ENCODE assay signal across 14 cellular contexts in genomic region chr17:64150237-64151015, GRCh38. TPM values are rescaled to one million over a fixed set of nuclear protein-coding genes. Genes with fewer than 3 reads are reported as not detected.
DNase-seq lines count a peak whose midpoint lies in the region; ATAC-seq and TF ChIP-seq lines count a peak whose summit lies in the region.
"Had no signal": no experiment of that assay in that cellular context is flagged by ENCODE, and none has a peak within 500 bp of the region (broad histone marks: within the 10 kb centered on the region; RNA-seq: fewer than 3 reads in every experiment).

No MANE protein-coding gene starts in this region.

- in situ Hi-C loops in transverse colon (cut with MboI; ENCODE audit: low pct_ligation_motif_present in 1 of 4, low pct_unique_long_range_greater_than_20kb in 1 of 4, low sequenced_read_pairs in 3 of 4) = loop anchor here in 3 of 4 donors (10.0 to 25.0 kb wide), 3 partner anchors 112 to 137 kb away; partner anchors contain the start of gene TEX2 (in 1 of the 3)

- H3K27ac Mint-ChIP-seq in activated naive CD4-positive, alpha-beta T cell treated with anti-CD3 and anti-CD28 coated beads, Interleukin-2, amount 50 U/mL, for 24 hours = peak overlapping the region; percentile 26
- H3K27ac Mint-ChIP-seq in activated naive CD4-positive, alpha-beta T cell treated with anti-CD3 and anti-CD28 coated beads, Interleukin-2, amount 10 ng/mL, durations not matched to agents 7 days and 5 days = no peak overlapping the region
- H3K27ac Mint-ChIP-seq in T-helper 17 cell = peak overlapping the region; percentile 3
- peak overlapping the region in 1 of 2 donors; percentile 53 for H3K27ac Mint-ChIP-seq in activated naive CD4-positive, alpha-beta T cell treated with anti-CD3 and anti-CD28 coated beads, Interleukin-2, amount 50 U/mL, for 72 hours
- H3K27ac Mint-ChIP-seq: effector memory CD8-positive, alpha-beta T cell had no signal

- H3K4me1 Mint-ChIP-seq in activated naive CD4-positive, alpha-beta T cell treated with anti-CD3 and anti-CD28 coated beads, Interleukin-2, amount 50 U/mL, for 24 hours = peaks cover 18% of the 10 kb centered on the region
- peaks cover 21% of the 10 kb centered on the region for H3K4me1 Mint-ChIP-seq in activated naive CD4-positive, alpha-beta T cell treated with anti-CD3 and anti-CD28 coated beads, Interleukin-2, amount 10 ng/mL, durations not matched to agents 7 days and 5 days
- H3K4me1 Mint-ChIP-seq in T-helper 17 cell = peaks cover 17% of the 10 kb centered on the region

- no peak for ATAC-seq in T-helper 17 cell
- peak; percentile 15 for ATAC-seq in left lung
- ATAC-seq in GM21723 (IDR thresholded peaks at IDR 0.05; ENCODE audit: unreplicated experiment) = no peak
- ATAC-seq in activated naive CD4-positive, alpha-beta T cell treated with anti-CD3 and anti-CD28 coated beads, Interleukin-2, amount 50 U/mL, for 72 hours = no peak
- ATAC-seq in HG03378 (IDR thresholded peaks at IDR 0.05; ENCODE audit: unreplicated experiment) = no peak
- ATAC-seq: effector memory CD8-positive, alpha-beta T cell had no signal

- WGBS in transverse colon (ENCODE audit: low coverage in 1 of 2), 2 donors = 77 to 88% methylated on average over 2 to 5 of the region's 5 CpGs

- H3K27me3 ChIP-seq in left lung = no peaks in the 10 kb centered on the region
- H3K27me3 ChIP-seq in transverse colon = no peaks in the 10 kb centered on the region
- H3K27me3 ChIP-seq: BLaER1 treated with 17β-estradiol and CSF1 and Interleukin-3, amounts not matched to agents 10 nM and 100 nM; tibial nerve had no signal

- no peak overlapping the region for H3K4me3 Mint-ChIP-seq in activated naive CD4-positive, alpha-beta T cell treated with anti-CD3 and anti-CD28 coated beads, Interleukin-2, amount 50 U/mL, for 24 hours
- H3K4me3 Mint-ChIP-seq in activated naive CD4-positive, alpha-beta T cell treated with anti-CD3 and anti-CD28 coated beads, Interleukin-2, amount 10 ng/mL, durations not matched to agents 7 days and 5 days = no peak overlapping the region
- no peak overlapping the region for H3K4me3 Mint-ChIP-seq in T-helper 17 cell
- H3K4me3 Mint-ChIP-seq: effector memory CD8-positive, alpha-beta T cell had no signal

- H3K36me3 Mint-ChIP-seq in activated naive CD4-positive, alpha-beta T cell treated with anti-CD3 and anti-CD28 coated beads, Interleukin-2, amount 50 U/mL, for 24 hours = peaks cover 14% of the 10 kb centered on the region
- H3K36me3 Mint-ChIP-seq in activated naive CD4-positive, alpha-beta T cell treated with anti-CD3 and anti-CD28 coated beads, Interleukin-2, amount 10 ng/mL, durations not matched to agents 7 days and 5 days = peaks cover 42% of the 10 kb centered on the region
- no peaks in the 10 kb centered on the region for H3K36me3 Mint-ChIP-seq in T-helper 17 cell (ENCODE audit: low read depth)
- H3K36me3 Mint-ChIP-seq in activated naive CD4-positive, alpha-beta T cell treated with anti-CD3 and anti-CD28 coated beads, Interleukin-2, amount 50 U/mL, for 72 hours = peaks cover 12 to 16% of the 10 kb centered on the region in 2 donors

- DNase-seq in activated naive CD4-positive, alpha-beta T cell treated with anti-CD3 and anti-CD28 coated beads, Interleukin-2, amount 10 ng/mL, durations not matched to agents 7 days and 5 days = no peak
- DNase-seq in T-helper 17 cell = no peak
- DNase-seq in left lung = peak in 1 of 2 donors; percentile 60
- no peak for DNase-seq in transverse colon
- no peak for DNase-seq in activated naive CD4-positive, alpha-beta T cell treated with anti-CD3 and anti-CD28 coated beads, Interleukin-2, amount 50 U/mL, for 72 hours (ENCODE audit: low spot score in 2 of 2)
- DNase-seq: activated gamma-delta T cell treated with Interleukin-2 at 50 U/mL for 16 hours; effector memory CD8-positive, alpha-beta T cell; NCI-H1930; stimulated activated CD4-positive, alpha-beta T cell treated with anti-CD3 and anti-CD28 coated beads, Interleukin-4, amount 100 ng/mL, for 24 hours had no signal

- no peaks in the 10 kb centered on the region for H3K9me3 ChIP-seq in T-helper 17 cell (ENCODE audit: control insufficient read depth, low read length, poor library complexity, severe bottlenecking)
- no peaks in the 10 kb centered on the region for H3K9me3 ChIP-seq in left lung
- no peaks in the 10 kb centered on the region for H3K9me3 ChIP-seq in transverse colon
- H3K9me3 ChIP-seq: BLaER1 treated with 17β-estradiol and CSF1 and Interleukin-3, amounts not matched to agents 10 nM and 100 nM; tibial nerve had no signal

- H3K9me3 Mint-ChIP-seq in activated naive CD4-positive, alpha-beta T cell treated with anti-CD3 and anti-CD28 coated beads, Interleukin-2, amount 50 U/mL, for 24 hours = no peaks in the 10 kb centered on the region
- H3K9me3 Mint-ChIP-seq in activated naive CD4-positive, alpha-beta T cell treated with anti-CD3 and anti-CD28 coated beads, Interleukin-2, amount 10 ng/mL, durations not matched to agents 7 days and 5 days = no peaks in the 10 kb centered on the region
- H3K9me3 Mint-ChIP-seq in activated naive CD4-positive, alpha-beta T cell treated with anti-CD3 and anti-CD28 coated beads, Interleukin-2, amount 50 U/mL, for 72 hours = no peaks in the 10 kb centered on the region
- H3K9me3 Mint-ChIP-seq: effector memory CD8-positive, alpha-beta T cell had no signal

- H3K27ac ChIP-seq in left lung = peak overlapping the region; percentile 8 to 69
- peak overlapping the region in 3 of 4 donors; percentile 14 to 52 (median 15) for H3K27ac ChIP-seq in transverse colon

- CTCF ChIA-PET in activated naive CD4-positive, alpha-beta T cell treated with anti-CD3 and anti-CD28 coated beads, Interleukin-2, amount 10 ng/mL, durations not matched to agents 7 days and 5 days (lab: Charles Lee) = interaction anchor here (1.3 to 6.0 kb wide), 4 partner anchors 113 to 141 kb away, joined by 3 to 25 read pairs (median 4); partner anchors contain the start of gene TEX2

- no peak for TF ChIP-seq EP300 in transverse colon (IDR thresholded peaks at IDR 0.05; ENCODE audit: low read depth)

- TF ChIP-seq POLR2A in transverse colon (IDR thresholded peaks at IDR 0.05) = no peak

- H3K36me3 ChIP-seq in left lung = peaks cover 0 to 34% of the 10 kb centered on the region in 2 donors
- peaks cover 0 to 3% (median 0%) of the 10 kb centered on the region in 4 donors for H3K36me3 ChIP-seq in transverse colon

- no peaks in the 10 kb centered on the region for H3K27me3 Mint-ChIP-seq in activated naive CD4-positive, alpha-beta T cell treated with anti-CD3 and anti-CD28 coated beads, Interleukin-2, amount 50 U/mL, for 24 hours
- no peaks in the 10 kb centered on the region for H3K27me3 Mint-ChIP-seq in activated naive CD4-positive, alpha-beta T cell treated with anti-CD3 and anti-CD28 coated beads, Interleukin-2, amount 10 ng/mL, durations not matched to agents 7 days and 5 days
- no peaks in the 10 kb centered on the region for H3K27me3 Mint-ChIP-seq in T-helper 17 cell
- H3K27me3 Mint-ChIP-seq: effector memory CD8-positive, alpha-beta T cell had no signal

- peaks cover 32 to 68% of the 10 kb centered on the region in 2 donors for H3K4me1 ChIP-seq in left lung
- peaks cover 8 to 19% (median 15%) of the 10 kb centered on the region in 4 donors for H3K4me1 ChIP-seq in transverse colon

- H3K4me3 ChIP-seq in left lung (no peak overlapping the region), transverse colon (no peak overlapping the region)
- H3K4me3 ChIP-seq: BLaER1 treated with 17β-estradiol and CSF1 and Interleukin-3, amounts not matched to agents 10 nM and 100 nM; tibial nerve had no signal

- TF ChIP-seq CTCF in left lung (IDR thresholded peaks at IDR 0.05) = no peak
- no peak for TF ChIP-seq CTCF in transverse colon (IDR thresholded peaks at IDR 0.05)

- intact Hi-C loops in left lung (cut with DNase I) = loop anchor here in 1 of 2 donors (10.0 kb wide), 1 partner anchor 114 kb away; the partner anchor contains the start of gene TEX2
- intact Hi-C loops in transverse colon (cut with DNase I; ENCODE audit: low total_unique reads) = no loop called here

RNA-seq across cellular contexts. Expression of gene ERN1, which starts 20.5 kb away (rescaled TPM):
- total RNA-seq in T-helper 17 cell (100 to 1,000 TPM; 185 to 196 TPM), left lung (10 to 100 TPM; 39.0 to 45.0 TPM), transverse colon (10 to 100 TPM in 3 of 4 donors, 1 to 10 TPM in 1; 7.8 to 29.2 (median 12.8) TPM)
- total RNA-seq in activated naive CD4-positive, alpha-beta T cell treated with anti-CD3 and anti-CD28 coated beads, Interleukin-2, amount 50 U/mL, for 72 hours = 10 to 100 TPM; 23.7 to 24.1 TPM

Comparison
In these comparisons a context has a peak if more than half of its experiments do, and no peak if none do; other contexts are left out.
1. RNA of gene ERN1, which starts 20.5 kb away (total RNA-seq): 185 to 196 TPM in T-helper 17 cell; 39.0 to 45.0 TPM in left lung, 23.7 to 24.1 TPM in activated naive CD4-positive, alpha-beta T cell treated with anti-CD3 and anti-CD28 coated beads, Interleukin-2, amount 50 U/mL, for 72 hours and 7.8 to 29.2 TPM in transverse colon; every median in the first group is over 4 times any median in the second.